In the genomic region with DNA sequence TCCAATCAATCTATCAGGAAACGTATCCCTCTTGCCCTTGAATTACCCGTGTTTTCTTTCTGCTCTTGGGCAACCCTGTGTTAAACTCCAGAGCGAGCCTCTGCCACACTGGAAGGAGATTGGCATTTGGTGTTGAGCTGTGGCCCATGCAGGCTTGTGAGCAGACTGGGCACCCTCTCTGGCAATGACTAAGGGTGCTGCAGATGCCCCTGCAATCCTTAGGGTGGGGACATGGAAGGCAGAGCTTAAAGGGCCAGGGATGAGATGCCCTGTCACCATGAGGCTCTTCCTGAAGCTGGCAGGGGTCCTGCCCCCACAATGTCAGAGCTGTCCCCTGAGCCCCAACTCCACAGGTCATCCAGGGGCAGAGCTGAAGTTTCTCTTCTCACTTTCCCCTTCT, we compare ENCODE assay signal across 24 cellular contexts. TPM values are rescaled to one million over a fixed set of nuclear protein-coding genes. Genes with fewer than 3 reads are reported as not detected.
"Had no signal": no experiment of that assay in that cellular context is flagged by ENCODE, and none has a peak within 500 bp of the region (broad histone marks: within the 10 kb centered on the region; RNA-seq: fewer than 3 reads in every experiment).

No MANE protein-coding gene starts in this region.

- H3K36me3 Mint-ChIP-seq: activated naive CD8-positive, alpha-beta T cell treated with anti-CD3 and anti-CD28 coated beads for 36 hours; naive B cell; stimulated activated memory B cell treated with anti-CD40 and anti-IgM and Interleukin-4, amounts not matched to agents 10 μg/mL and 1 μg/mL and 100 μg/mL, for 72 hours had no signal

- H3K27ac ChIP-seq: foreskin keratinocyte, thyroid gland had no signal

- H3K4me3 ChIP-seq: mucosa of descending colon, thyroid gland had no signal

- H3K27me3 ChIP-seq: foreskin keratinocyte, thyroid gland had no signal

- H3K4me1 Mint-ChIP-seq: activated B cell treated with CpG ODN at 0.5 μM for 24 hours; activated CD4-positive, alpha-beta T cell treated with anti-CD3 and anti-CD28 coated beads for 36 hours; activated naive CD8-positive, alpha-beta T cell treated with anti-CD3 and anti-CD28 coated beads for 36 hours; naive B cell; stimulated activated memory B cell treated with anti-CD40 and anti-IgM and Interleukin-4, amounts not matched to agents 10 μg/mL and 1 μg/mL and 100 μg/mL, for 72 hours had no signal

- H3K27ac Mint-ChIP-seq: activated B cell treated with CpG ODN at 0.5 μM for 24 hours; activated CD4-positive, alpha-beta T cell treated with anti-CD3 and anti-CD28 coated beads for 36 hours; activated naive CD8-positive, alpha-beta T cell treated with anti-CD3 and anti-CD28 coated beads for 36 hours; progenitor cell of endocrine pancreas; stimulated activated memory B cell treated with anti-CD40 and anti-IgM and Interleukin-4, amounts not matched to agents 10 μg/mL and 1 μg/mL and 100 μg/mL, for 72 hours; T-helper 1 cell treated with Interleukin-12 subunit alpha and Interleukin-12 subunit beta and Interleukin-4 antibody, amounts not matched to agents 30 μg/mL and 1 μg/mL, for 36 hours had no signal

- DNase-seq: activated B cell treated with CpG ODN at 0.5 μM for 24 hours; activated CD4-positive, alpha-beta T cell treated with anti-CD3 and anti-CD28 coated beads for 36 hours; activated CD4-positive, alpha-beta T cell treated with anti-CD3 and anti-CD28 coated beads, Interleukin-2, amount 50 U/mL, for 4 hours; activated CD8-positive, alpha-beta memory T cell treated with anti-CD3 and anti-CD28 coated beads, Interleukin-2, amount 50 U/mL, for 48 hours; activated naive CD4-positive, alpha-beta T cell treated with Interleukin-2 at 50 U/mL for 16 hours; activated naive CD8-positive, alpha-beta T cell treated with anti-CD3 and anti-CD28 coated beads for 36 hours; activated T-cell treated with anti-CD3 and anti-CD28 coated beads, Interleukin-2, amount 50 U/mL, for 4 hours; effector memory CD4-positive, alpha-beta T cell; foreskin keratinocyte; hippocampal formation; mesendoderm; mucosa of descending colon; naive B cell; right cardiac atrium; T1000; thyroid gland had no signal

- H3K36me3 ChIP-seq: thyroid gland had no signal

- H3K4me1 ChIP-seq: foreskin keratinocyte had no signal

- ATAC-seq: activated CD4-positive, alpha-beta T cell treated with anti-CD3 and anti-CD28 coated beads for 36 hours; activated T-cell treated with anti-CD3 and anti-CD28 coated beads, Interleukin-2, amount 50 U/mL, for 4 hours; foreskin keratinocyte; mucosa of descending colon; stimulated activated memory B cell treated with anti-CD40 and anti-IgM and Interleukin-4, amounts not matched to agents 10 μg/mL and 1 μg/mL and 100 μg/mL, for 72 hours had no signal

- H3K9me3 ChIP-seq: mucosa of descending colon, thyroid gland had no signal

- H3K9me3 Mint-ChIP-seq: activated B cell treated with CpG ODN at 0.5 μM for 24 hours; activated naive CD8-positive, alpha-beta T cell treated with anti-CD3 and anti-CD28 coated beads for 36 hours; activated T-cell treated with anti-CD3 and anti-CD28 coated beads, Interleukin-2, amount 50 U/mL, for 4 hours; neural crest cell; T-helper 1 cell treated with Interleukin-12 subunit alpha and Interleukin-12 subunit beta and Interleukin-4 antibody, amounts not matched to agents 30 μg/mL and 1 μg/mL, for 36 hours had no signal

- H3K4me3 Mint-ChIP-seq: activated B cell treated with CpG ODN at 0.5 μM for 24 hours; activated CD4-positive, alpha-beta T cell treated with anti-CD3 and anti-CD28 coated beads for 36 hours; activated naive CD8-positive, alpha-beta T cell treated with anti-CD3 and anti-CD28 coated beads for 36 hours; activated T-cell treated with anti-CD3 and anti-CD28 coated beads, Interleukin-2, amount 50 U/mL, for 4 hours; naive B cell; neural crest cell; stimulated activated memory B cell treated with anti-CD40 and anti-IgM and Interleukin-4, amounts not matched to agents 10 μg/mL and 1 μg/mL and 100 μg/mL, for 72 hours; T-helper 1 cell treated with Interleukin-12 subunit alpha and Interleukin-12 subunit beta and Interleukin-4 antibody, amounts not matched to agents 30 μg/mL and 1 μg/mL, for 36 hours had no signal

RNA-seq across cellular contexts. Expression of a gene that starts 19.5 kb away (rescaled TPM):
- total RNA-seq: activated B cell treated with CpG ODN at 0.5 μM for 24 hours; activated CD4-positive, alpha-beta T cell treated with anti-CD3 and anti-CD28 coated beads for 36 hours; activated CD8-positive, alpha-beta memory T cell treated with anti-CD3 and anti-CD28 coated beads for 36 hours; activated naive CD8-positive, alpha-beta T cell treated with anti-CD3 and anti-CD28 coated beads for 36 hours; activated T-cell treated with anti-CD3 and anti-CD28 coated beads, Interleukin-2, amount 50 U/mL, for 4 hours; dermis microvascular lymphatic vessel endothelial cell; neural crest cell; progenitor cell of endocrine pancreas had no signal

RNA-seq across cellular contexts. Expression of a gene that starts 40.1 kb away (rescaled TPM):
- total RNA-seq: activated B cell treated with CpG ODN at 0.5 μM for 24 hours; activated CD4-positive, alpha-beta T cell treated with anti-CD3 and anti-CD28 coated beads for 36 hours; activated CD8-positive, alpha-beta memory T cell treated with anti-CD3 and anti-CD28 coated beads for 36 hours; activated naive CD8-positive, alpha-beta T cell treated with anti-CD3 and anti-CD28 coated beads for 36 hours; activated T-cell treated with anti-CD3 and anti-CD28 coated beads, Interleukin-2, amount 50 U/mL, for 4 hours; dermis microvascular lymphatic vessel endothelial cell; mucosa of descending colon; skeletal muscle tissue; urinary bladder had no signal
- polyA plus RNA-seq: foreskin keratinocyte had no signal
